In genomic region chr10:11949152-11949551, GRCh38 we compare ENCODE assay signal across 19 cellular contexts.
DNase-seq lines count a peak whose midpoint lies in the region; ATAC-seq and TF ChIP-seq lines count a peak whose summit lies in the region.
"Had no signal": no experiment of that assay in that cellular context is flagged by ENCODE, and none has a peak within 500 bp of the region (broad histone marks: within the 10 kb centered on the region; RNA-seq: fewer than 3 reads in every experiment).

No MANE protein-coding gene starts in this region.

- no peak overlapping the region for H4K8ac ChIP-seq in mesendoderm (ENCODE audit: low read depth, low read length)

- H3K27me3 Mint-ChIP-seq in CD4-positive, CD25-positive, alpha-beta regulatory T cell = no peaks in the 10 kb centered on the region
- H3K27me3 Mint-ChIP-seq in dendritic cell treated with granulocyte-macrophage colony-stimulating factor and Interleukin-4, amounts not matched to agents 40 ng/mL and 50 ng/mL, for 4 days = no peaks in the 10 kb centered on the region

- no peak for TF ChIP-seq CTCF in GM13976 (IDR thresholded peaks at IDR 0.05; ENCODE audit: borderline replicate concordance, control extremely low read depth, extremely low read depth, insufficient read depth, missing control alignments)

- ATAC-seq in CD4-positive, CD25-positive, alpha-beta regulatory T cell (ENCODE audit: low read depth in 2 of 2) = no peak
- ATAC-seq in HG03196 (IDR thresholded peaks at IDR 0.05; ENCODE audit: unreplicated experiment) = no peak
- ATAC-seq: psoas muscle had no signal

- peaks cover 31% of the 10 kb centered on the region for H3K36me3 Mint-ChIP-seq in CD4-positive, CD25-positive, alpha-beta regulatory T cell
- peaks cover 65% of the 10 kb centered on the region for H3K36me3 Mint-ChIP-seq in dendritic cell treated with granulocyte-macrophage colony-stimulating factor and Interleukin-4, amounts not matched to agents 40 ng/mL and 50 ng/mL, for 4 days (ENCODE audit: low read depth)

- no peak overlapping the region for H3K4me3 Mint-ChIP-seq in CD4-positive, CD25-positive, alpha-beta regulatory T cell
- no peak overlapping the region for H3K4me3 Mint-ChIP-seq in dendritic cell treated with granulocyte-macrophage colony-stimulating factor and Interleukin-4, amounts not matched to agents 40 ng/mL and 50 ng/mL, for 4 days
- H3K4me3 Mint-ChIP-seq: nephron had no signal

- no CpG with 5 or more reads among the region's 2 CpGs for WGBS in mesendoderm (ENCODE audit: extremely low coverage, insufficient coverage, low lambda C conversion rate)

- H3K27ac ChIP-seq in CD4-positive, CD25-positive, alpha-beta regulatory T cell (ENCODE audit: insufficient read depth, low read length, poor library complexity, severe bottlenecking) = no peak overlapping the region
- H3K27ac ChIP-seq in mesendoderm (ENCODE audit: low read depth, low read length) = no peak overlapping the region
- H3K27ac ChIP-seq: adrenal gland, psoas muscle, SJCRH30 had no signal

- no peak overlapping the region for H3K23ac ChIP-seq in mesendoderm (ENCODE audit: low read length)

- peaks cover 2 to 7% (median 5%) of the 10 kb centered on the region in 4 donors for H3K4me1 Mint-ChIP-seq in CD4-positive, CD25-positive, alpha-beta regulatory T cell
- peaks cover 6% of the 10 kb centered on the region for H3K4me1 Mint-ChIP-seq in dendritic cell treated with granulocyte-macrophage colony-stimulating factor and Interleukin-4, amounts not matched to agents 40 ng/mL and 50 ng/mL, for 4 days (ENCODE audit: low read depth)
- H3K4me1 Mint-ChIP-seq: nephron had no signal

- no peak overlapping the region for H3K4ac ChIP-seq in mesendoderm (ENCODE audit: low read depth, low read length)

- no peaks in the 10 kb centered on the region for H3K27me3 ChIP-seq in CD4-positive, CD25-positive, alpha-beta regulatory T cell (ENCODE audit: control insufficient read depth, insufficient read depth, low read length)
- H3K27me3 ChIP-seq in mesendoderm (ENCODE audit: insufficient read depth, low read length, poor library complexity) = no peaks in the 10 kb centered on the region
- H3K27me3 ChIP-seq: adrenal gland, SJCRH30 had no signal

- no peak overlapping the region for H2BK120ac ChIP-seq in mesendoderm (ENCODE audit: low read depth, low read length)

- intact Hi-C loops in dendritic cell treated with granulocyte-macrophage colony-stimulating factor and Interleukin-4, amounts not matched to agents 40 ng/mL and 50 ng/mL, for 4 days (cut with micrococcal nuclease) = no loop called here

- no peak overlapping the region for H3K4me3 ChIP-seq in CD4-positive, CD25-positive, alpha-beta regulatory T cell (ENCODE audit: low read depth, low read length)
- H3K4me3 ChIP-seq in mesendoderm (ENCODE audit: low read length) = no peak overlapping the region
- H3K4me3 ChIP-seq: adrenal gland, lung, psoas muscle, SJCRH30, smooth muscle cell had no signal

- no peaks in the 10 kb centered on the region for H3K9me3 ChIP-seq in CD4-positive, CD25-positive, alpha-beta regulatory T cell (ENCODE audit: control insufficient read depth in 2 of 2, low read length in 2 of 2)
- H3K9me3 ChIP-seq: adrenal gland, psoas muscle, SJCRH30 had no signal

- H3K36me3 ChIP-seq in CD4-positive, CD25-positive, alpha-beta regulatory T cell (ENCODE audit: control insufficient read depth, insufficient read depth, low read length) = peaks cover 46% of the 10 kb centered on the region
- H3K36me3 ChIP-seq in mesendoderm (ENCODE audit: control insufficient read depth, insufficient read depth, low read length) = no peaks in the 10 kb centered on the region

- in situ Hi-C loops in GM13976 (cut with MboI; ENCODE audit: low sequenced_read_pairs, unreplicated experiment) = no loop called here

- no peak overlapping the region for H3K4me2 ChIP-seq in mesendoderm (ENCODE audit: low read length)
- H3K4me2 ChIP-seq: smooth muscle cell had no signal

- no peaks in the 10 kb centered on the region for H3K4me1 ChIP-seq in CD4-positive, CD25-positive, alpha-beta regulatory T cell (ENCODE audit: control insufficient read depth, insufficient read depth, low read length, poor library complexity, severe bottlenecking)
- H3K4me1 ChIP-seq in mesendoderm (ENCODE audit: control insufficient read depth, low read depth, low read length) = no peaks in the 10 kb centered on the region
- H3K4me1 ChIP-seq: adrenal gland, psoas muscle, SJCRH30 had no signal

- no peaks in the 10 kb centered on the region for H3K79me1 ChIP-seq in mesendoderm (ENCODE audit: low read length)

- H4K5ac ChIP-seq in mesendoderm (ENCODE audit: low read length) = no peak overlapping the region

- H3K56ac ChIP-seq in mesendoderm (ENCODE audit: low read length) = no peak overlapping the region

- H2BK15ac ChIP-seq in mesendoderm (replicated peaks; ENCODE audit: low read depth) = no peak overlapping the region

- H2BK5ac ChIP-seq in mesendoderm (ENCODE audit: low read length) = no peak overlapping the region

- H2AK5ac ChIP-seq in mesendoderm (ENCODE audit: low read length) = no peak overlapping the region

- peak overlapping the region; percentile 7 to 56 (median 53) for H3K27ac Mint-ChIP-seq in CD4-positive, CD25-positive, alpha-beta regulatory T cell
- H3K27ac Mint-ChIP-seq in dendritic cell treated with granulocyte-macrophage colony-stimulating factor and Interleukin-4, amounts not matched to agents 40 ng/mL and 50 ng/mL, for 4 days = peak overlapping the region; percentile 12
- H3K27ac Mint-ChIP-seq: nephron had no signal

- H3K9me3 Mint-ChIP-seq in CD4-positive, CD25-positive, alpha-beta regulatory T cell = peaks cover 0 to 2% (median 0%) of the 10 kb centered on the region in 7 donors
- no peaks in the 10 kb centered on the region for H3K9me3 Mint-ChIP-seq in dendritic cell treated with granulocyte-macrophage colony-stimulating factor and Interleukin-4, amounts not matched to agents 40 ng/mL and 50 ng/mL, for 4 days
- H3K9me3 Mint-ChIP-seq: nephron had no signal

- H3K9ac ChIP-seq in mesendoderm (ENCODE audit: low read length) = no peak overlapping the region

- no peak overlapping the region for H3K18ac ChIP-seq in mesendoderm (ENCODE audit: low read length)

- no peaks in the 10 kb centered on the region for H3K79me2 ChIP-seq in mesendoderm (ENCODE audit: control insufficient read depth, insufficient read depth, low read length)

- DNase-seq in CD4-positive, CD25-positive, alpha-beta regulatory T cell = peak in 1 of 3 donors; percentile 17
- DNase-seq in GM13976 (ENCODE audit: low spot score) (peak; percentile 24), NOMO-1 treated with dmso at 0.1 percent for 144 hours (lab: John Stamatoyannopoulos, UW; ENCODE audit: unreplicated experiment) (peak; percentile 49), mesendoderm (no peak), pons (ENCODE audit: low spot score) (no peak), NCI-H2081 treated with DMSO at 0.1 percent for 48 hours (lab: John Stamatoyannopoulos, UW) (no peak)
- DNase-seq: adrenal gland, caudate nucleus, DMS 273 treated with DMSO at 0.1 percent for 48 hours, HCEC 1CT, NCI-H2029, psoas muscle, SJCRH30, T1000 had no signal

Comparison
In these comparisons a context has a peak if more than half of its experiments do, and no peak if none do; other contexts are left out.
1. DNase-seq: peak in GM13976 (single experiment) and NOMO-1 treated with dmso at 0.1 percent for 144 hours (single experiment); none in mesendoderm (single experiment), pons (single experiment) and NCI-H2081 treated with DMSO at 0.1 percent for 48 hours (single experiment).